In genomic region chr20:35893942-35894341, GRCh38 we compare ENCODE assay signal across 11 cellular contexts.
A peak's percentile ranks its signal among the peaks of the same experiment; 100 is the strongest.
DNase-seq lines count a peak whose midpoint lies in the region; ATAC-seq, FAIRE-seq and TF ChIP-seq lines count a peak whose summit lies in the region.
"Had no signal": no experiment of that assay in that cellular context is flagged by ENCODE, and none has a peak within 500 bp of the region (broad histone marks: within the 10 kb centered on the region; RNA-seq: fewer than 3 reads in every experiment).

No MANE protein-coding gene starts in this region.

- H3K36me3 ChIP-seq in OCI-LY3 (replicated peaks; ENCODE audit: low read depth, low read length) (no peaks in the 10 kb centered on the region), pancreas (no peaks in the 10 kb centered on the region), gastroesophageal sphincter (peaks cover 0 to 13% of the 10 kb centered on the region in 2 donors)

- H3K79me2 ChIP-seq in OCI-LY3 (ENCODE audit: low read length): 0 out of 2 replicates have a peak, but pooled peaks cover 4% of the 10 kb centered on the region

- peaks cover 44% of the 10 kb centered on the region for H4K20me1 ChIP-seq in OCI-LY3 (ENCODE audit: insufficient read depth, low read length)

- TF ChIP-seq POLR2A in GM12892 (IDR thresholded peaks at IDR 0.05; ENCODE audit: low read depth, low read length) (no peak), gastroesophageal sphincter (IDR thresholded peaks at IDR 0.05) (no peak)

- 89% methylated on average over 3 of the region's 3 CpGs for WGBS in pancreas, 2 donors
- WGBS in gastroesophageal sphincter (ENCODE audit: low coverage in 1 of 2), 2 donors: 88 to 95% methylated on average over 3 of the region's 3 CpGs

- TF ChIP-seq CTCF in OCI-LY3 (IDR thresholded peaks at IDR 0.05; ENCODE audit: low read depth, low read length) (no peak), pancreas (IDR thresholded peaks at IDR 0.05) (no peak), gastroesophageal sphincter (IDR thresholded peaks at IDR 0.05) (no peak)

- peak overlapping the region; percentile 39 for H3K4me2 ChIP-seq in OCI-LY3 (ENCODE audit: low read length)
- H3K4me2 ChIP-seq: BLaER1 treated with 17β-estradiol and CSF1 and Interleukin-3, amounts not matched to agents 10 nM and 100 nM had no signal

- H3K27ac ChIP-seq in OCI-LY3 (ENCODE audit: low read length): no peak overlapping the region
- no peak overlapping the region for H3K27ac ChIP-seq in pancreas
- no peak overlapping the region for H3K27ac ChIP-seq in gastroesophageal sphincter
- H3K27ac ChIP-seq: BLaER1 treated with 17β-estradiol and CSF1 and Interleukin-3, amounts not matched to agents 10 nM and 100 nM had no signal

- no peak overlapping the region for H3K9ac ChIP-seq in OCI-LY3 (ENCODE audit: low read length)
- H3K9ac ChIP-seq: BLaER1 treated with 17β-estradiol and CSF1 and Interleukin-3, amounts not matched to agents 10 nM and 100 nM had no signal

- intact Hi-C loops in pancreas (cut with DNase I): no loop called here

- peak; percentile 70 for ATAC-seq in GM19324 (IDR thresholded peaks at IDR 0.05; ENCODE audit: low FRiP score, unreplicated experiment)
- peak; percentile 83 for ATAC-seq in HG02798 (IDR thresholded peaks at IDR 0.05; ENCODE audit: poor library complexity, unreplicated experiment)
- no peak for ATAC-seq in pancreas
- ATAC-seq in gastroesophageal sphincter: no peak
- ATAC-seq in SK-N-SH treated with all-trans-retinoic acid at 6 μM for 48 hours: no peak

- H2AFZ ChIP-seq in OCI-LY3 (ENCODE audit: low read depth, low read length): no peak overlapping the region

- H3K9me3 ChIP-seq in OCI-LY3 (ENCODE audit: insufficient read depth, low read length): no peaks in the 10 kb centered on the region
- no peaks in the 10 kb centered on the region for H3K9me3 ChIP-seq in pancreas
- no peaks in the 10 kb centered on the region for H3K9me3 ChIP-seq in gastroesophageal sphincter
- H3K9me3 ChIP-seq: BLaER1 treated with 17β-estradiol and CSF1 and Interleukin-3, amounts not matched to agents 10 nM and 100 nM had no signal

- peak; percentile 21 for DNase-seq in GM12892 (ENCODE audit: insufficient read length)
- no peak for DNase-seq in pancreas
- no peak for DNase-seq in D341Med (ENCODE audit: low spot score)
- DNase-seq: kidney glomerular epithelial cell, NCI-H774 had no signal

- TF ChIP-seq EP300 in gastroesophageal sphincter (IDR thresholded peaks at IDR 0.05): no peak

- 0 out of 2 replicates have a peak overlapping the region, but pooled peaks have one; percentile 1 for H3K4me3 ChIP-seq in OCI-LY3 (ENCODE audit: low read length)
- no peak overlapping the region for H3K4me3 ChIP-seq in pancreas
- no peak overlapping the region for H3K4me3 ChIP-seq in gastroesophageal sphincter
- H3K4me3 ChIP-seq: BLaER1 treated with 17β-estradiol and CSF1 and Interleukin-3, amounts not matched to agents 10 nM and 100 nM had no signal

- FAIRE-seq in GM12892 (lab: Jason Lieb, UNC) (peak; percentile 81), pancreas (lab: Jason Lieb, UNC) (no peak)

- H3K27me3 ChIP-seq in OCI-LY3 (ENCODE audit: low read depth, low read length) (peaks cover 7% of the 10 kb centered on the region), pancreas (no peaks in the 10 kb centered on the region), gastroesophageal sphincter (no peaks in the 10 kb centered on the region)
- H3K27me3 ChIP-seq: BLaER1 treated with 17β-estradiol and CSF1 and Interleukin-3, amounts not matched to agents 10 nM and 100 nM had no signal

- peaks cover 35% of the 10 kb centered on the region for H3K4me1 ChIP-seq in OCI-LY3 (ENCODE audit: low read length)
- H3K4me1 ChIP-seq in pancreas: no peaks in the 10 kb centered on the region
- H3K4me1 ChIP-seq in gastroesophageal sphincter: no peaks in the 10 kb centered on the region

TF ChIP-seq in SK-N-SH treated with all-trans-retinoic acid at 6 μM for 48 hours, 23 proteins besides CTCF, POLR2A, EP300 and RAD21:
- TF ChIP-seq TOX (CRISPR knock-in tag; IDR thresholded peaks at IDR 0.05; ENCODE audit: borderline replicate concordance) (no peak), ZFP30 (CRISPR knock-in tag; IDR thresholded peaks at IDR 0.05) (no peak), CSDC2 (CRISPR knock-in tag; IDR thresholded peaks at IDR 0.05) (no peak), ZC3H10 (CRISPR knock-in tag; IDR thresholded peaks at IDR 0.05) (no peak), PPARA (CRISPR knock-in tag; IDR thresholded peaks at IDR 0.05; ENCODE audit: borderline replicate concordance) (no peak), ZNF70 (CRISPR knock-in tag; IDR thresholded peaks at IDR 0.05) (no peak), BACH2 (CRISPR knock-in tag; IDR thresholded peaks at IDR 0.05; ENCODE audit: borderline replicate concordance) (no peak), ZFP3 (CRISPR knock-in tag; IDR thresholded peaks at IDR 0.05) (no peak), TCF4 (CRISPR knock-in tag; IDR thresholded peaks at IDR 0.05; ENCODE audit: borderline replicate concordance) (no peak), ZNF565 (CRISPR knock-in tag; conservative IDR thresholded peaks at IDR 0.05; ENCODE audit: low read depth) (no peak), SNAI2 (CRISPR knock-in tag; IDR thresholded peaks at IDR 0.05) (no peak), ZNF8 (CRISPR knock-in tag; IDR thresholded peaks at IDR 0.05) (no peak)
- TF ChIP-seq, protein P1, sequence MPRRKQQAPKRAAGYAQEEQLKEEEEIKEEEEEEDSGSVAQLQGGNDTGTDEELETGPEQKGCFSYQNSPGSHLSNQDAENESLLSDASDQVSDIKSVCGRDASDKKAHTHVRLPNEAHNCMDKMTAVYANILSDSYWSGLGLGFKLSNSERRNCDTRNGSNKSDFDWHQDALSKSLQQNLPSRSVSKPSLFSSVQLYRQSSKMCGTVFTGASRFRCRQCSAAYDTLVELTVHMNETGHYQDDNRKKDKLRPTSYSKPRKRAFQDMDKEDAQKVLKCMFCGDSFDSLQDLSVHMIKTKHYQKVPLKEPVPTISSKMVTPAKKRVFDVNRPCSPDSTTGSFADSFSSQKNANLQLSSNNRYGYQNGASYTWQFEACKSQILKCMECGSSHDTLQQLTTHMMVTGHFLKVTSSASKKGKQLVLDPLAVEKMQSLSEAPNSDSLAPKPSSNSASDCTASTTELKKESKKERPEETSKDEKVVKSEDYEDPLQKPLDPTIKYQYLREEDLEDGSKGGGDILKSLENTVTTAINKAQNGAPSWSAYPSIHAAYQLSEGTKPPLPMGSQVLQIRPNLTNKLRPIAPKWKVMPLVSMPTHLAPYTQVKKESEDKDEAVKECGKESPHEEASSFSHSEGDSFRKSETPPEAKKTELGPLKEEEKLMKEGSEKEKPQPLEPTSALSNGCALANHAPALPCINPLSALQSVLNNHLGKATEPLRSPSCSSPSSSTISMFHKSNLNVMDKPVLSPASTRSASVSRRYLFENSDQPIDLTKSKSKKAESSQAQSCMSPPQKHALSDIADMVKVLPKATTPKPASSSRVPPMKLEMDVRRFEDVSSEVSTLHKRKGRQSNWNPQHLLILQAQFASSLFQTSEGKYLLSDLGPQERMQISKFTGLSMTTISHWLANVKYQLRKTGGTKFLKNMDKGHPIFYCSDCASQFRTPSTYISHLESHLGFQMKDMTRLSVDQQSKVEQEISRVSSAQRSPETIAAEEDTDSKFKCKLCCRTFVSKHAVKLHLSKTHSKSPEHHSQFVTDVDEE (CRISPR knock-in tag; IDR thresholded peaks at IDR 0.05): no peak
- TF ChIP-seq, protein P2, sequence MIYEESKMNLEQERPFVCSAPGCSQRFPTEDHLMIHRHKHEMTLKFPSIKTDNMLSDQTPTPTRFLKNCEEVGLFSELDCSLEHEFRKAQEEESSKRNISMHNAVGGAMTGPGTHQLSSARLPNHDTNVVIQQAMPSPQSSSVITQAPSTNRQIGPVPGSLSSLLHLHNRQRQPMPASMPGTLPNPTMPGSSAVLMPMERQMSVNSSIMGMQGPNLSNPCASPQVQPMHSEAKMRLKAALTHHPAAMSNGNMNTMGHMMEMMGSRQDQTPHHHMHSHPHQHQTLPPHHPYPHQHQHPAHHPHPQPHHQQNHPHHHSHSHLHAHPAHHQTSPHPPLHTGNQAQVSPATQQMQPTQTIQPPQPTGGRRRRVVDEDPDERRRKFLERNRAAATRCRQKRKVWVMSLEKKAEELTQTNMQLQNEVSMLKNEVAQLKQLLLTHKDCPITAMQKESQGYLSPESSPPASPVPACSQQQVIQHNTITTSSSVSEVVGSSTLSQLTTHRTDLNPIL (CRISPR knock-in tag; IDR thresholded peaks at IDR 0.05; ENCODE audit: low read depth): no peak
- TF ChIP-seq, protein P3, sequence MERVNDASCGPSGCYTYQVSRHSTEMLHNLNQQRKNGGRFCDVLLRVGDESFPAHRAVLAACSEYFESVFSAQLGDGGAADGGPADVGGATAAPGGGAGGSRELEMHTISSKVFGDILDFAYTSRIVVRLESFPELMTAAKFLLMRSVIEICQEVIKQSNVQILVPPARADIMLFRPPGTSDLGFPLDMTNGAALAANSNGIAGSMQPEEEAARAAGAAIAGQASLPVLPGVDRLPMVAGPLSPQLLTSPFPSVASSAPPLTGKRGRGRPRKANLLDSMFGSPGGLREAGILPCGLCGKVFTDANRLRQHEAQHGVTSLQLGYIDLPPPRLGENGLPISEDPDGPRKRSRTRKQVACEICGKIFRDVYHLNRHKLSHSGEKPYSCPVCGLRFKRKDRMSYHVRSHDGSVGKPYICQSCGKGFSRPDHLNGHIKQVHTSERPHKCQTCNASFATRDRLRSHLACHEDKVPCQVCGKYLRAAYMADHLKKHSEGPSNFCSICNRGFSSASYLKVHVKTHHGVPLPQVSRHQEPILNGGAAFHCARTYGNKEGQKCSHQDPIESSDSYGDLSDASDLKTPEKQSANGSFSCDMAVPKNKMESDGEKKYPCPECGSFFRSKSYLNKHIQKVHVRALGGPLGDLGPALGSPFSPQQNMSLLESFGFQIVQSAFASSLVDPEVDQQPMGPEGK (CRISPR knock-in tag; IDR thresholded peaks at IDR 0.05; ENCODE audit: borderline replicate concordance): no peak
- TF ChIP-seq, protein P4, sequence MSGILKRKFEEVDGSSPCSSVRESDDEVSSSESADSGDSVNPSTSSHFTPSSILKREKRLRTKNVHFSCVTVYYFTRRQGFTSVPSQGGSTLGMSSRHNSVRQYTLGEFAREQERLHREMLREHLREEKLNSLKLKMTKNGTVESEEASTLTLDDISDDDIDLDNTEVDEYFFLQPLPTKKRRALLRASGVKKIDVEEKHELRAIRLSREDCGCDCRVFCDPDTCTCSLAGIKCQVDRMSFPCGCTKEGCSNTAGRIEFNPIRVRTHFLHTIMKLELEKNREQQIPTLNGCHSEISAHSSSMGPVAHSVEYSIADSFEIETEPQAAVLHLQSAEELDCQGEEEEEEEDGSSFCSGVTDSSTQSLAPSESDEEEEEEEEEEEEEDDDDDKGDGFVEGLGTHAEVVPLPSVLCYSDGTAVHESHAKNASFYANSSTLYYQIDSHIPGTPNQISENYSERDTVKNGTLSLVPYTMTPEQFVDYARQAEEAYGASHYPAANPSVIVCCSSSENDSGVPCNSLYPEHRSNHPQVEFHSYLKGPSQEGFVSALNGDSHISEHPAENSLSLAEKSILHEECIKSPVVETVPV (CRISPR knock-in tag; IDR thresholded peaks at IDR 0.05): no peak

Comparison
In these comparisons a context has a peak if more than half of its experiments do, and no peak if none do; other contexts are left out.
1. ATAC-seq: peak in GM19324 (single experiment) and HG02798 (single experiment); none in pancreas (0 of 4), gastroesophageal sphincter (single experiment) and SK-N-SH treated with all-trans-retinoic acid at 6 μM for 48 hours (single experiment).